19 cellular contexts compared by ENCODE assay signal in genomic region chr9:41126746-41127145, GRCh38. TPM values are rescaled to one million over a fixed set of nuclear protein-coding genes. Genes with fewer than 3 reads are reported as not detected.
"Had no signal": no experiment of that assay in that cellular context is flagged by ENCODE, and none has a peak within 500 bp of the region (broad histone marks: within the 10 kb centered on the region; RNA-seq: fewer than 3 reads in every experiment).

No MANE protein-coding gene starts in this region.

RNA-seq across cellular contexts. Expression of gene FOXD4L6, which starts 1.7 kb away (rescaled TPM):
- total RNA-seq: hepatocyte; kidney; kidney epithelial cell; left colon; left lobe of liver; left ventricle myocardium inferior; lower leg skin; lower lobe of right lung; lung microvascular endothelial cell; mesenteric fat pad; mesothelial cell of epicardium; mononuclear cell; mucosa of descending colon; mucosa of gallbladder; naive thymus-derived CD4-positive, alpha-beta T cell had no signal
- polyA plus RNA-seq: hepatocyte; immature natural killer cell; keratinocyte; liver; mammary epithelial cell; naive thymus-derived CD4-positive, alpha-beta T cell had no signal
